ENCODE assay signal across 22 cellular contexts in genomic region chr9:126071076-126071750, GRCh38.
"Had no signal": no experiment of that assay in that cellular context is flagged by ENCODE, and none has a peak within 500 bp of the region (broad histone marks: within the 10 kb centered on the region; RNA-seq: fewer than 3 reads in every experiment).

No MANE protein-coding gene starts in this region.

- H3K4me2 ChIP-seq: hepatocyte had no signal

- H3K27ac Mint-ChIP-seq: dendritic cell treated with granulocyte-macrophage colony-stimulating factor and Interleukin-4, amounts not matched to agents 40 ng/mL and 50 ng/mL, for 4 days; effector memory CD8-positive, alpha-beta T cell; immature natural killer cell; mesothelial cell of epicardium had no signal

- H3K4me3 ChIP-seq: colonic mucosa, esophagus muscularis mucosa, gastroesophageal sphincter, heart left ventricle, hepatocyte, lower lobe of right lung, mucosa of descending colon had no signal

- H3K9me3 Mint-ChIP-seq: dendritic cell treated with granulocyte-macrophage colony-stimulating factor and Interleukin-4, amounts not matched to agents 40 ng/mL and 50 ng/mL, for 4 days; effector memory CD8-positive, alpha-beta T cell; immature natural killer cell had no signal

- H3K27ac ChIP-seq: colonic mucosa, esophagus muscularis mucosa, foreskin keratinocyte, gastroesophageal sphincter, heart left ventricle, hepatocyte, lower lobe of right lung had no signal

- H3K27me3 ChIP-seq: colonic mucosa, hepatocyte had no signal

- ATAC-seq: effector memory CD8-positive, alpha-beta T cell; foreskin keratinocyte; gastroesophageal sphincter; heart left ventricle; left colon; left lobe of liver; left ventricle myocardium superior; lower lobe of right lung; mucosa of descending colon had no signal

- H2AFZ ChIP-seq: hepatocyte had no signal

- H3K9me3 ChIP-seq: colonic mucosa, esophagus muscularis mucosa, gastroesophageal sphincter, heart left ventricle, lower lobe of right lung, mucosa of descending colon had no signal

- H3K36me3 ChIP-seq: colonic mucosa, esophagus muscularis mucosa, gastroesophageal sphincter, heart left ventricle, lower lobe of right lung had no signal

- H3K4me1 Mint-ChIP-seq: immature natural killer cell, mesothelial cell of epicardium, naive B cell had no signal

- DNase-seq: colonic mucosa; cortex of kidney; effector CD8-positive, alpha-beta T cell; effector memory CD8-positive, alpha-beta T cell; foreskin keratinocyte; heart left ventricle; hypothalamus; immature natural killer cell; islet precursor cell; kidney glomerular epithelial cell; left colon; left ventricle myocardium superior; lower lobe of right lung; mesenchymal stem cell; mucosa of descending colon; naive B cell had no signal

- H3K36me3 Mint-ChIP-seq: immature natural killer cell, mesothelial cell of epicardium, naive B cell had no signal

- H3K4me3 Mint-ChIP-seq: dendritic cell treated with granulocyte-macrophage colony-stimulating factor and Interleukin-4, amounts not matched to agents 40 ng/mL and 50 ng/mL, for 4 days; effector memory CD8-positive, alpha-beta T cell; immature natural killer cell; mesothelial cell of epicardium; naive B cell had no signal

- H3K4me1 ChIP-seq: colonic mucosa, esophagus muscularis mucosa, foreskin keratinocyte, gastroesophageal sphincter, heart left ventricle, lower lobe of right lung had no signal
